ENCODE assay signal across 21 cellular contexts in genomic region chr15:58487724-58488120, GRCh38. TPM values are rescaled to one million over a fixed set of nuclear protein-coding genes. Genes with fewer than 3 reads are reported as not detected.
"Had no signal": no experiment of that assay in that cellular context is flagged by ENCODE, and none has a peak within 500 bp of the region (broad histone marks: within the 10 kb centered on the region; RNA-seq: fewer than 3 reads in every experiment).

No MANE protein-coding gene starts in this region.

- H3K9me3 ChIP-seq: prostate gland, right lobe of liver, testis had no signal

- H3K4me2 ChIP-seq: hepatocyte had no signal

- H3K4me1 ChIP-seq: parathyroid adenoma, prostate gland, testis, tibial nerve had no signal

- H3K9ac ChIP-seq: parathyroid adenoma had no signal

- ATAC-seq: right lobe of liver; stimulated activated naive B cell treated with anti-CD40 and anti-IgM and Interleukin-4, amounts not matched to agents 10 μg/mL and 1 μg/mL and 100 μg/mL, for 72 hours; stimulated activated naive CD8-positive, alpha-beta T cell treated with anti-CD3 and anti-CD28 coated beads, Interleukin-15, amount 100 ng/mL, for 72 hours had no signal

- H3K79me2 ChIP-seq: hepatocyte, parathyroid adenoma had no signal

- H3K36me3 ChIP-seq: prostate gland, right lobe of liver, tibial nerve had no signal

- H3K4me3 ChIP-seq: dorsolateral prefrontal cortex, hepatocyte, prostate gland, right lobe of liver, skin epidermis, testis, tibial nerve had no signal

- H3K27me3 ChIP-seq: dorsolateral prefrontal cortex, hepatocyte, right lobe of liver, testis, tibial nerve had no signal

- H2AFZ ChIP-seq: hepatocyte, parathyroid adenoma had no signal

- H3K27ac ChIP-seq: dorsolateral prefrontal cortex, hepatocyte, parathyroid adenoma, prostate gland, right lobe of liver, testis, tibial nerve had no signal

- DNase-seq: cortex of kidney; dorsolateral prefrontal cortex; effector CD8-positive, alpha-beta T cell; foreskin melanocyte; head of caudate nucleus; kidney glomerular epithelial cell; occipital lobe; retina; right lobe of liver; stimulated activated CD4-positive, alpha-beta T cell treated with anti-CD3 and anti-CD28 coated beads, Interleukin-2, amount 100 ng/mL, for 24 hours; stimulated activated CD4-positive, alpha-beta T cell treated with anti-CD3 and anti-CD28 coated beads, Interleukin-4, amount 100 ng/mL, for 4 hours; stimulated activated naive B cell treated with anti-CD40 and anti-IgM and Interleukin-4, amounts not matched to agents 10 μg/mL and 1 μg/mL and 100 μg/mL, for 72 hours; stimulated activated naive CD8-positive, alpha-beta T cell treated with anti-CD3 and anti-CD28 coated beads, Interleukin-15, amount 100 ng/mL, for 72 hours; testis had no signal

RNA-seq across cellular contexts. Expression of gene LIPC, which starts 55.9 kb away (rescaled TPM):
- total RNA-seq: lung microvascular endothelial cell, mesenteric fat pad had no signal
